21 cellular contexts compared by ENCODE assay signal in the genomic region with DNA sequence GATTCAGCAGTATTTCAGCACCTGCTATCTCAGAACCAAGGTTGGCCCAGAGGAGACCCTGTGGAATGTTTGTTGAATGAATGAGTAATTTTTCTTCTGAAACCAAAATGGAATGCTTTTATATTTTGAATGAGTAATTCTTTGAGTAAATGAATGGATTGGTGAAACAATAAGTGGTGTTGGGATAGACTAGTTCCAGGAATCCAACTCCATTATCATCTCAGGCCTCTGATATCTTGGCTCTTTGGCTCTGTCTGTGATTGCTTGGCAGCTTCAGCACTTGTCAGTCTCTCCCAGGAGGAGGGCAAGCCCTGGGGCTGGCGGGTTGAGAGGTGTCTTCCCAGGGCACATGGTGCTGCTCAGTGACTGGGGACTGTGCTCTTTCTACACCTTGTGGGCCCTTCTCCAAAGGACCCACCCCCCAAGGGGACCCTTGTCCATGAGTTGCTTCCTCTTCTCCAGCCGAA.
"Had no signal": no experiment of that assay in that cellular context is flagged by ENCODE, and none has a peak within 500 bp of the region (broad histone marks: within the 10 kb centered on the region; RNA-seq: fewer than 3 reads in every experiment).

No MANE protein-coding gene starts in this region.

- H3K4me3 ChIP-seq: left ventricle myocardium inferior, right lobe of liver, tibial artery had no signal

- H3K4me1 ChIP-seq: right lobe of liver, tibial artery had no signal

- H3K36me3 Mint-ChIP-seq: activated CD8-positive, alpha-beta memory T cell treated with anti-CD3 and anti-CD28 coated beads, Interleukin-2, amount 10 ng/mL, durations not matched to agents 7 days and 5 days; activated naive CD8-positive, alpha-beta T cell treated with anti-CD3 and anti-CD28 coated beads, Interleukin-2, amount 10 ng/mL, durations not matched to agents 7 days and 5 days; T-cell had no signal

- H3K27me3 ChIP-seq: right lobe of liver had no signal

- H3K27ac ChIP-seq: epithelial cell of prostate, left ventricle myocardium inferior, right lobe of liver, tibial artery, VCaP had no signal

- H3K9me3 Mint-ChIP-seq: activated CD4-positive, alpha-beta T cell treated with anti-CD3 and anti-CD28 coated beads, Interleukin-2, amount 10 ng/mL, durations not matched to agents 24 days and 14 days; activated CD8-positive, alpha-beta T cell treated with anti-CD3 and anti-CD28 coated beads for 36 hours; activated naive CD8-positive, alpha-beta T cell treated with anti-CD3 and anti-CD28 coated beads, Interleukin-2, amount 10 ng/mL, durations not matched to agents 7 days and 5 days; endodermal cell; T-cell; T-helper 2 cell treated with Interferon-gamma antibody and Interleukin-4, amounts not matched to agents 5 μg/mL and 100 μg/mL, for 36 hours had no signal

- H3K9me3 ChIP-seq: left ventricle myocardium inferior, right lobe of liver, tibial artery had no signal

- DNase-seq: activated CD4-positive, alpha-beta T cell treated with anti-CD3 and anti-CD28 coated beads, Interleukin-2, amount 10 ng/mL, durations not matched to agents 24 days and 14 days; activated CD8-positive, alpha-beta memory T cell treated with anti-CD3 and anti-CD28 coated beads, Interleukin-2, amount 10 ng/mL, durations not matched to agents 7 days and 5 days; activated CD8-positive, alpha-beta T cell treated with anti-CD3 and anti-CD28 coated beads for 36 hours; activated naive CD4-positive, alpha-beta T cell treated with Interleukin-2 at 50 U/mL for 16 hours; activated naive CD8-positive, alpha-beta T cell treated with anti-CD3 and anti-CD28 coated beads, Interleukin-2, amount 10 ng/mL, durations not matched to agents 7 days and 5 days; amygdala; cortex of kidney; endodermal cell; foreskin fibroblast; left ventricle myocardium inferior; mammary epithelial cell; stimulated activated CD4-positive, alpha-beta T cell treated with anti-CD3 and anti-CD28 coated beads, Interleukin-4, amount 100 ng/mL, for 4 hours; stimulated activated naive CD8-positive, alpha-beta T cell treated with anti-CD3 and anti-CD28 coated beads, Interleukin-15, Interleukin-2, amounts not matched to agents 100 U/mL and 50 U/mL, for 24 hours; T-cell; tibial artery had no signal

- ATAC-seq: activated CD4-positive, CD25-positive, alpha-beta regulatory T cell treated with anti-CD3 and anti-CD28 coated beads, Interleukin-2, amount 50 U/mL, for 24 hours; activated CD8-positive, alpha-beta memory T cell treated with anti-CD3 and anti-CD28 coated beads, Interleukin-2, amount 10 ng/mL, durations not matched to agents 7 days and 5 days; activated CD8-positive, alpha-beta T cell treated with anti-CD3 and anti-CD28 coated beads for 36 hours; right lobe of liver; stimulated activated naive CD8-positive, alpha-beta T cell treated with anti-CD3 and anti-CD28 coated beads, Interleukin-15, Interleukin-2, amounts not matched to agents 100 U/mL and 50 U/mL, for 24 hours; T-cell had no signal

- H3K4me1 Mint-ChIP-seq: activated CD4-positive, alpha-beta T cell treated with anti-CD3 and anti-CD28 coated beads, Interleukin-2, amount 10 ng/mL, durations not matched to agents 24 days and 14 days; activated CD8-positive, alpha-beta memory T cell treated with anti-CD3 and anti-CD28 coated beads, Interleukin-2, amount 10 ng/mL, durations not matched to agents 7 days and 5 days; activated naive CD8-positive, alpha-beta T cell treated with anti-CD3 and anti-CD28 coated beads, Interleukin-2, amount 10 ng/mL, durations not matched to agents 7 days and 5 days; endodermal cell; T-cell had no signal

- H3K4me3 Mint-ChIP-seq: activated CD4-positive, alpha-beta T cell treated with anti-CD3 and anti-CD28 coated beads, Interleukin-2, amount 10 ng/mL, durations not matched to agents 24 days and 14 days; activated CD8-positive, alpha-beta memory T cell treated with anti-CD3 and anti-CD28 coated beads, Interleukin-2, amount 10 ng/mL, durations not matched to agents 7 days and 5 days; activated CD8-positive, alpha-beta T cell treated with anti-CD3 and anti-CD28 coated beads for 36 hours; activated naive CD8-positive, alpha-beta T cell treated with anti-CD3 and anti-CD28 coated beads, Interleukin-2, amount 10 ng/mL, durations not matched to agents 7 days and 5 days; endodermal cell; nephron; T-cell; T-helper 2 cell treated with Interferon-gamma antibody and Interleukin-4, amounts not matched to agents 5 μg/mL and 100 μg/mL, for 36 hours had no signal

- H3K27ac Mint-ChIP-seq: activated CD4-positive, alpha-beta T cell treated with anti-CD3 and anti-CD28 coated beads, Interleukin-2, amount 10 ng/mL, durations not matched to agents 24 days and 14 days; activated CD8-positive, alpha-beta memory T cell treated with anti-CD3 and anti-CD28 coated beads, Interleukin-2, amount 10 ng/mL, durations not matched to agents 7 days and 5 days; activated CD8-positive, alpha-beta T cell treated with anti-CD3 and anti-CD28 coated beads for 36 hours; activated naive CD8-positive, alpha-beta T cell treated with anti-CD3 and anti-CD28 coated beads, Interleukin-2, amount 10 ng/mL, durations not matched to agents 7 days and 5 days; endodermal cell; nephron; T-cell; T-helper 2 cell treated with Interferon-gamma antibody and Interleukin-4, amounts not matched to agents 5 μg/mL and 100 μg/mL, for 36 hours had no signal

- H3K36me3 ChIP-seq: left ventricle myocardium inferior, right lobe of liver, tibial artery had no signal
